16 cellular contexts compared by ENCODE assay signal in the genomic region with DNA sequence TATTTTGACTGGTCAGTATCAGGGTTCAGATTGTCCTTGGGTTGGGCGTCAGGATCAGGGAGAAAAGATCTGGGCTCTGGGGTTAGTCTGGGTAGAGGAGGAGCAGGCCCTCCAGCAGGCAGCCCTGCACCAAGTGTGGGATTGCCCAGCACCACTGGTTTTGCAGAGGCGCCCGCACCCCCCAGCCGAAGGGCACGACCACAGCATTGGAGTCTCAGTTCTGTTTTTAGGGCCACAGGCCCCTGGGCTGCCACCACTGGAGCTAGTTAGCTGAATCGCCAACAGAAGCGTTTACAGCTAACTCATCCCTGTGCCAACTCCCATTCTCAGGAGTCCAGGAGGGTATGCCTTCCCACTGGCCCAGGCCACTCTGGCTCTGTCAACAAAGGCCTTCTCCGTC.
"Had no signal": no experiment of that assay in that cellular context is flagged by ENCODE, and none has a peak within 500 bp of the region (broad histone marks: within the 10 kb centered on the region; RNA-seq: fewer than 3 reads in every experiment).

No MANE protein-coding gene starts in this region.

- H3K4me3 ChIP-seq: tibial artery, vagina had no signal

- H3K27me3 Mint-ChIP-seq: activated naive CD8-positive, alpha-beta T cell treated with anti-CD3 and anti-CD28 coated beads, Interleukin-2, amount 50 U/mL, for 24 hours; natural killer cell treated with Interleukin-12 subunit alpha and Interleukin-12 subunit beta and Interleukin-15 and Interleukin-18, amount 100 ng/mL, for 72 hours; T-cell had no signal

- H3K9me3 ChIP-seq: tibial artery, vagina had no signal

- H3K9me3 Mint-ChIP-seq: activated naive CD8-positive, alpha-beta T cell treated with anti-CD3 and anti-CD28 coated beads, Interleukin-2, amount 50 U/mL, for 24 hours; activated T-helper 1 cell treated with anti-CD3 and anti-CD28 coated beads, Interleukin-12 subunit alpha, Interleukin-12 subunit beta, Interleukin-2, Interleukin-4 antibody, amounts not matched to agents 30 ng/mL and 10 ng/mL and 1 ng/mL, durations not matched to agents 14 hours and 24 hours and 36 hours; natural killer cell treated with Interleukin-12 subunit alpha and Interleukin-12 subunit beta and Interleukin-15 and Interleukin-18, amount 100 ng/mL, for 72 hours; T-cell had no signal

- H3K27me3 ChIP-seq: tibial artery, vagina had no signal

- DNase-seq: activated CD4-positive, alpha-beta T cell treated with anti-CD3 and anti-CD28 coated beads for 48 hours; activated CD8-positive, alpha-beta memory T cell treated with anti-CD3 and anti-CD28 coated beads, Interleukin-2, amount 50 U/mL, for 48 hours; activated CD8-positive, alpha-beta T cell treated with anti-CD3 and anti-CD28 coated beads, Interleukin-2, amount 10 ng/mL, durations not matched to agents 7 days and 5 days; activated naive CD4-positive, alpha-beta T cell; activated naive CD8-positive, alpha-beta T cell treated with anti-CD3 and anti-CD28 coated beads, Interleukin-2, amount 50 U/mL, for 24 hours; hippocampal formation; kidney glomerular epithelial cell; occipital lobe; stimulated activated CD4-positive, alpha-beta T cell treated with anti-CD3 and anti-CD28 coated beads, Interleukin-4, amount 100 ng/mL, for 4 hours; T-cell; T1000; tibial artery had no signal

- ATAC-seq: activated CD8-positive, alpha-beta T cell treated with anti-CD3 and anti-CD28 coated beads, Interleukin-2, amount 10 ng/mL, durations not matched to agents 7 days and 5 days; activated naive CD8-positive, alpha-beta T cell treated with anti-CD3 and anti-CD28 coated beads, Interleukin-2, amount 50 U/mL, for 24 hours; natural killer cell treated with Interleukin-12 subunit alpha and Interleukin-12 subunit beta and Interleukin-15 and Interleukin-18, amount 100 ng/mL, for 72 hours; T-cell had no signal

- H3K36me3 Mint-ChIP-seq: natural killer cell treated with Interleukin-12 subunit alpha and Interleukin-12 subunit beta and Interleukin-15 and Interleukin-18, amount 100 ng/mL, for 72 hours had no signal

- H3K27ac ChIP-seq: vagina, VCaP had no signal

- H3K27ac Mint-ChIP-seq: activated CD8-positive, alpha-beta T cell treated with anti-CD3 and anti-CD28 coated beads, Interleukin-2, amount 10 ng/mL, durations not matched to agents 7 days and 5 days; activated naive CD8-positive, alpha-beta T cell treated with anti-CD3 and anti-CD28 coated beads, Interleukin-2, amount 50 U/mL, for 24 hours; activated T-helper 1 cell treated with anti-CD3 and anti-CD28 coated beads, Interleukin-12 subunit alpha, Interleukin-12 subunit beta, Interleukin-2, Interleukin-4 antibody, amounts not matched to agents 30 ng/mL and 10 ng/mL and 1 ng/mL, durations not matched to agents 14 hours and 24 hours and 36 hours; natural killer cell treated with Interleukin-12 subunit alpha and Interleukin-12 subunit beta and Interleukin-15 and Interleukin-18, amount 100 ng/mL, for 72 hours; T-cell had no signal

- H3K4me3 Mint-ChIP-seq: activated CD8-positive, alpha-beta T cell treated with anti-CD3 and anti-CD28 coated beads, Interleukin-2, amount 10 ng/mL, durations not matched to agents 7 days and 5 days; activated naive CD8-positive, alpha-beta T cell treated with anti-CD3 and anti-CD28 coated beads, Interleukin-2, amount 50 U/mL, for 24 hours; activated T-helper 1 cell treated with anti-CD3 and anti-CD28 coated beads, Interleukin-12 subunit alpha, Interleukin-12 subunit beta, Interleukin-2, Interleukin-4 antibody, amounts not matched to agents 30 ng/mL and 10 ng/mL and 1 ng/mL, durations not matched to agents 14 hours and 24 hours and 36 hours; natural killer cell treated with Interleukin-12 subunit alpha and Interleukin-12 subunit beta and Interleukin-15 and Interleukin-18, amount 100 ng/mL, for 72 hours; T-cell had no signal
